25 cellular contexts compared by ENCODE assay signal in the genomic region with DNA sequence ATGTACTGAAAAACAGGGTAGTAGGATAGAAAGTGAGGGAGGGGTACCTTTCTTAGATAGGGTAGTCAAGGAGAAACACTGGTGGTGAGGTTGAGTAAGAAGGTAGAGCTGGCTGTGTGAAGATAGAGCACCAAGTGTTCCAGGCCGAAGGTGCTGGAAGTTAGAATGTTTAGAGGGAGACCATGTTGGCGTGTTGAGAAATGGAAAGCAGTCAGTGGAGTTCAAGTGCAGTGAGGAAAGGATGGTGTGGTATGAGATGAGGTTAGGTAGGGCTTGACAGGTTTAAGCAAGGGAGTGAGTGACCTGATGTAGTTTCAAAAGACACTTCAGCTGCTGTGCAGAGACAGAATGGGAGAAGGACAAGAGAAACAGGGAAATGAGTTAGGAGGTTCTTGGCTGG.
"Had no signal": no experiment of that assay in that cellular context is flagged by ENCODE, and none has a peak within 500 bp of the region (broad histone marks: within the 10 kb centered on the region; RNA-seq: fewer than 3 reads in every experiment).

No MANE protein-coding gene starts in this region.

- H2AFZ ChIP-seq: hepatocyte had no signal

- ATAC-seq: left lung; naive thymus-derived CD8-positive, alpha-beta T cell had no signal

- DNase-seq: activated CD4-positive, alpha-beta memory T cell treated with anti-CD3 and anti-CD28 coated beads for 36 hours; activated CD4-positive, alpha-beta T cell treated with anti-CD3 and anti-CD28 coated beads for 4 hours; activated CD4-positive, CD25-positive, alpha-beta regulatory T cell; activated effector memory CD4-positive, alpha-beta T cell treated with Interleukin-2 at 50 U/mL for 16 hours; activated naive CD4-positive, alpha-beta T cell treated with anti-CD3 and anti-CD28 coated beads for 36 hours; activated T-cell treated with anti-CD3 and anti-CD28 coated beads, Interleukin-2, amount 50 U/mL, for 48 hours; adrenal gland; brain microvascular endothelial cell; caudate nucleus; dermis blood vessel endothelial cell; effector CD8-positive, alpha-beta T cell; erythroblast; foreskin fibroblast; immature natural killer cell; left lung; naive thymus-derived CD8-positive, alpha-beta T cell; sigmoid colon; stimulated activated CD4-positive, alpha-beta T cell treated with anti-CD3 and anti-CD28 coated beads, Interleukin-4, amount 100 ng/mL, for 1 hour; stimulated activated naive CD4-positive, alpha-beta T cell treated with Interleukin-2 at 50 U/mL for 16 hours; substantia nigra; T-helper 1 cell; thyroid gland had no signal

- H3K4me1 ChIP-seq: adrenal gland, ascending aorta, thyroid gland had no signal

- H3K27me3 Mint-ChIP-seq: activated CD4-positive, alpha-beta memory T cell treated with anti-CD3 and anti-CD28 coated beads for 36 hours; naive thymus-derived CD8-positive, alpha-beta T cell had no signal

- H3K9me3 ChIP-seq: adrenal gland, ascending aorta, left lung, sigmoid colon, thyroid gland had no signal

- H3K27ac Mint-ChIP-seq: activated CD4-positive, alpha-beta memory T cell treated with anti-CD3 and anti-CD28 coated beads for 36 hours; activated naive CD4-positive, alpha-beta T cell treated with anti-CD3 and anti-CD28 coated beads for 36 hours had no signal

- H3K4me3 Mint-ChIP-seq: activated CD4-positive, alpha-beta memory T cell treated with anti-CD3 and anti-CD28 coated beads for 36 hours; activated naive CD4-positive, alpha-beta T cell treated with anti-CD3 and anti-CD28 coated beads for 36 hours; immature natural killer cell; naive thymus-derived CD8-positive, alpha-beta T cell had no signal

- H3K4me2 ChIP-seq: hepatocyte had no signal

- H3K9me3 Mint-ChIP-seq: activated CD4-positive, alpha-beta memory T cell treated with anti-CD3 and anti-CD28 coated beads for 36 hours; activated naive CD4-positive, alpha-beta T cell treated with anti-CD3 and anti-CD28 coated beads for 36 hours; immature natural killer cell; naive thymus-derived CD8-positive, alpha-beta T cell had no signal

- H3K36me3 ChIP-seq: adrenal gland, brain microvascular endothelial cell, sigmoid colon, thyroid gland had no signal

- H3K27me3 ChIP-seq: adrenal gland, ascending aorta, brain microvascular endothelial cell, hepatocyte, left lung, sigmoid colon, thyroid gland had no signal

- H3K79me2 ChIP-seq: hepatocyte had no signal

- H3K27ac ChIP-seq: adrenal gland, ascending aorta, brain microvascular endothelial cell, hepatocyte, left lung, sigmoid colon, thyroid gland had no signal

- H3K4me3 ChIP-seq: adrenal gland, ascending aorta, hepatocyte, left lung, lung, sigmoid colon, thyroid gland had no signal
